ENCODE assay signal across 25 cellular contexts in genomic region chr5:2036885-2037284, GRCh38.
DNase-seq lines count a peak whose midpoint lies in the region; ATAC-seq, FAIRE-seq and TF ChIP-seq lines count a peak whose summit lies in the region.
"Had no signal": no experiment of that assay in that cellular context is flagged by ENCODE, and none has a peak within 500 bp of the region (broad histone marks: within the 10 kb centered on the region; RNA-seq: fewer than 3 reads in every experiment).

No MANE protein-coding gene starts in this region.

- H3K27me3 Mint-ChIP-seq in activated CD8-positive, alpha-beta memory T cell treated with anti-CD3 and anti-CD28 coated beads, Interleukin-2, amount 10 ng/mL, durations not matched to agents 7 days and 5 days, result peaks cover 42% of the 10 kb centered on the region
- peaks cover 53% of the 10 kb centered on the region for H3K27me3 Mint-ChIP-seq in type B pancreatic cell

- no peaks in the 10 kb centered on the region for H4K20me1 ChIP-seq in K562 (replicated peaks; ENCODE audit: control insufficient read depth, insufficient read depth, low read length)

- H2AFZ ChIP-seq in K562 (ENCODE audit: low read depth, low read length), result no peak overlapping the region
- no peak overlapping the region for H2AFZ ChIP-seq in trophoblast cell (ENCODE audit: insufficient read depth, low read length, poor library complexity)

- H3K9me3 Mint-ChIP-seq in activated CD8-positive, alpha-beta memory T cell treated with anti-CD3 and anti-CD28 coated beads, Interleukin-2, amount 10 ng/mL, durations not matched to agents 7 days and 5 days (ENCODE audit: low read depth), result no peaks in the 10 kb centered on the region
- H3K9me3 Mint-ChIP-seq in type B pancreatic cell, result peaks cover 6% of the 10 kb centered on the region
- H3K9me3 Mint-ChIP-seq: HFFc6 had no signal

- no peak overlapping the region for H2BK5ac ChIP-seq in trophoblast cell (ENCODE audit: low read depth, low read length, poor library complexity)

- no peak for ATAC-seq in activated CD8-positive, alpha-beta memory T cell treated with anti-CD3 and anti-CD28 coated beads, Interleukin-2, amount 10 ng/mL, durations not matched to agents 7 days and 5 days
- ATAC-seq in A549 (no peak), K562 (no peak), HG03354 (IDR thresholded peaks at IDR 0.05; ENCODE audit: poor library complexity, severe bottlenecking, unreplicated experiment) (no peak)

- H4K8ac ChIP-seq in trophoblast cell (ENCODE audit: low read depth, low read length), result no peak overlapping the region

- H4K91ac ChIP-seq in trophoblast cell (ENCODE audit: low read depth, low read length), result no peak overlapping the region

- intact Hi-C loops in K562 (cut with micrococcal nuclease), result no loop called here

- no peak overlapping the region for H3K4ac ChIP-seq in trophoblast cell (ENCODE audit: low read depth, low read length)

- H2AK5ac ChIP-seq in trophoblast cell (ENCODE audit: low read length), result no peak overlapping the region

- H2BK120ac ChIP-seq in trophoblast cell (ENCODE audit: insufficient read depth, low read length, poor library complexity), result no peak overlapping the region

- no peak overlapping the region for H3K4me3 ChIP-seq in A549
- H3K4me3 ChIP-seq in K562, result no peak overlapping the region
- H3K4me3 ChIP-seq in trophoblast cell (ENCODE audit: low read depth, low read length), result no peak overlapping the region
- H3K4me3 ChIP-seq: BLaER1 treated with 17β-estradiol and CSF1 and Interleukin-3, amounts not matched to agents 10 nM and 100 nM; HAP-1 had no signal

- H4K12ac ChIP-seq in trophoblast cell (ENCODE audit: low read depth, low read length), result no peak overlapping the region

- H3K36me3 Mint-ChIP-seq in activated CD8-positive, alpha-beta memory T cell treated with anti-CD3 and anti-CD28 coated beads, Interleukin-2, amount 10 ng/mL, durations not matched to agents 7 days and 5 days, result no peaks in the 10 kb centered on the region
- H3K36me3 Mint-ChIP-seq in type B pancreatic cell, result peaks cover 7% of the 10 kb centered on the region
- H3K36me3 Mint-ChIP-seq: CD14-positive monocyte; CD4-positive, alpha-beta memory T cell had no signal

- H3K27me3 ChIP-seq in K562 (ENCODE audit: control insufficient read depth in 2 of 2, insufficient read depth in 2 of 2, low read length in 2 of 2) (peaks cover 17 to 43% of the 10 kb centered on the region in 2 experiments; a peak in 4 of 5 replicates), trophoblast cell (ENCODE audit: insufficient read depth, low read length) (no peaks in the 10 kb centered on the region)

- no peak overlapping the region for H3K14ac ChIP-seq in trophoblast cell (ENCODE audit: low read length)

- H3K9ac ChIP-seq in K562 (ENCODE audit: insufficient read depth in 1 of 2, low read depth in 2 of 2, low read length in 2 of 2) (no peak overlapping the region), trophoblast cell (ENCODE audit: low read length) (no peak overlapping the region)
- H3K9ac ChIP-seq: BLaER1 treated with 17β-estradiol and CSF1 and Interleukin-3, amounts not matched to agents 10 nM and 100 nM had no signal

- no peak overlapping the region for H2BK12ac ChIP-seq in trophoblast cell (ENCODE audit: low read length)

- TF ChIP-seq POLR2A in A549 (IDR thresholded peaks at IDR 0.05; ENCODE audit: low read length) (no peak), K562 (conservative IDR thresholded peaks at IDR 0.05) (no peak)

- no peak overlapping the region for H3K18ac ChIP-seq in trophoblast cell (ENCODE audit: low read length)

- no peaks in the 10 kb centered on the region for H3K9me3 ChIP-seq in A549
- no peaks in the 10 kb centered on the region for H3K9me3 ChIP-seq in K562 (replicated peaks; ENCODE audit: control insufficient read depth, insufficient read depth, low read depth, low read length)
- no peaks in the 10 kb centered on the region for H3K9me3 ChIP-seq in trophoblast cell (ENCODE audit: insufficient read depth, low read depth, low read length)
- H3K9me3 ChIP-seq: BE2C, HAP-1 had no signal

- no peak for TF ChIP-seq RAD21 in A549 (conservative IDR thresholded peaks at IDR 0.05 in 1 of 2, IDR thresholded peaks at IDR 0.05 in 1 of 2)
- TF ChIP-seq RAD21 in K562 (CRISPR knock-in tag; conservative IDR thresholded peaks at IDR 0.05 in 1 of 2, IDR thresholded peaks at IDR 0.05 in 1 of 2), result no peak

- H3K23ac ChIP-seq in trophoblast cell (ENCODE audit: low read length), result no peak overlapping the region

- no TSS peak for BruUV-seq in K562 (replicated peaks; lab: Mats Ljungman, UMichigan)

- H3K4me1 Mint-ChIP-seq in activated CD8-positive, alpha-beta memory T cell treated with anti-CD3 and anti-CD28 coated beads, Interleukin-2, amount 10 ng/mL, durations not matched to agents 7 days and 5 days, result no peaks in the 10 kb centered on the region
- peaks cover 7% of the 10 kb centered on the region for H3K4me1 Mint-ChIP-seq in type B pancreatic cell (ENCODE audit: unreplicated experiment)
- H3K4me1 Mint-ChIP-seq: CD14-positive monocyte; CD4-positive, alpha-beta memory T cell had no signal

- H3K27ac ChIP-seq in A549 (no peak overlapping the region), K562 (ENCODE audit: extremely low read depth, low read depth, low read length) (no peak overlapping the region), trophoblast cell (ENCODE audit: low read depth, low read length) (no peak overlapping the region)
- H3K27ac ChIP-seq: 22Rv1; BLaER1 treated with 17β-estradiol and CSF1 and Interleukin-3, amounts not matched to agents 10 nM and 100 nM had no signal

- H3K36me3 ChIP-seq in K562 (ENCODE audit: control insufficient read depth, insufficient read depth, low read length) (no peaks in the 10 kb centered on the region), trophoblast cell (ENCODE audit: control insufficient read depth in 1 of 2, insufficient read depth in 2 of 2, low read length in 2 of 2) (no peaks in the 10 kb centered on the region)
- H3K36me3 ChIP-seq: BE2C; BLaER1 treated with 17β-estradiol and CSF1 and Interleukin-3, amounts not matched to agents 10 nM and 100 nM; HAP-1 had no signal

- peak; percentile 21 for DNase-seq in activated CD8-positive, alpha-beta memory T cell treated with anti-CD3 and anti-CD28 coated beads, Interleukin-2, amount 10 ng/mL, durations not matched to agents 7 days and 5 days
- no peak for DNase-seq in activated CD8-positive, alpha-beta memory T cell treated with anti-CD3 and anti-CD28 coated beads, Interleukin-2, amount 50 U/mL, for 48 hours
- DNase-seq in A549 (ENCODE audit: low read depth in 1 of 2, low spot score in 1 of 2) (no peak), K562 (ENCODE audit: extremely low read depth in 1 of 4, low spot score in 3 of 4) (no peak), type B pancreatic cell (ENCODE audit: extremely low spot score, unreplicated experiment) (no peak), trophoblast cell (no peak)
- DNase-seq: ACHN; AML-193; BE2C; Calu3; CD4-positive, alpha-beta memory T cell; COR-L47; DMS153; DND-41; GOT3; HFFc6 had no signal

- H3K4me1 ChIP-seq in A549 (no peaks in the 10 kb centered on the region), K562 (replicated peaks in 1 of 2; ENCODE audit: control insufficient read depth in 2 of 2, insufficient read depth in 2 of 2, low read length in 2 of 2) (peaks cover 0 to 5% of the 10 kb centered on the region in 2 experiments; a peak in 2 of 5 replicates), trophoblast cell (ENCODE audit: control insufficient read depth in 1 of 2, insufficient read depth in 2 of 2, low read length in 2 of 2) (peaks cover 0 to 4% of the 10 kb centered on the region in 2 experiments)
- H3K4me1 ChIP-seq: BE2C, HAP-1 had no signal

- POLR2A ChIA-PET in A549 (lab: Yijun Ruan, JAX), result no interaction called here
- POLR2A ChIA-PET in K562 (lab: Yijun Ruan, JAX), result interaction anchor here (0.6 kb wide), 3 partner anchors 22 to 111 kb away, joined by 3 to 4 read pairs (median 3); no protein-coding TSS in a partner anchor

- no peaks in the 10 kb centered on the region for H3K79me1 ChIP-seq in trophoblast cell (ENCODE audit: low read length)

- FAIRE-seq in A549 (lab: Jason Lieb, UNC) (no peak), K562 (lab: Jason Lieb, UNC) (no peak)
- FAIRE-seq: A204.1, G401.6, GM12892, H54 had no signal

- CTCF ChIA-PET in activated CD8-positive, alpha-beta memory T cell treated with anti-CD3 and anti-CD28 coated beads, Interleukin-2, amount 10 ng/mL, durations not matched to agents 7 days and 5 days (lab: Charles Lee), result no interaction called here
- CTCF ChIA-PET in A549 (lab: Yijun Ruan, JAX) (interaction anchor here (0.6 to 2.6 kb wide), 4 partner anchors 11 to 525 kb away, joined by 3 to 10 read pairs (median 3); no protein-coding TSS in a partner anchor), K562 (lab: Yijun Ruan, JAX; ENCODE audit: low intra/inter-chr PET ratio) (no interaction called here)

- in situ Hi-C loops in K562 (cut with MboI), result loop anchor here (10.0 kb wide), 1 partner anchor 292 kb away; no protein-coding TSS in a partner anchor

- H3K79me2 ChIP-seq in K562 (ENCODE audit: control insufficient read depth, insufficient read depth, low read length) (no peaks in the 10 kb centered on the region), trophoblast cell (ENCODE audit: control insufficient read depth, insufficient read depth, low read length, poor library complexity) (no peaks in the 10 kb centered on the region)

- 19% methylated on average over 6 of the region's 6 CpGs for WGBS in A549 (ENCODE audit: missing lambda C conversion rate)
- WGBS in K562 (ENCODE audit: insufficient coverage, low coverage, missing lambda C conversion rate), result under 1% methylated on average over 6 of the region's 6 CpGs
- no CpG with 5 or more reads among the region's 6 CpGs for WGBS in trophoblast cell (ENCODE audit: extremely low coverage, insufficient coverage, insufficient read length)

- no peak overlapping the region for H3K4me3 Mint-ChIP-seq in activated CD8-positive, alpha-beta memory T cell treated with anti-CD3 and anti-CD28 coated beads, Interleukin-2, amount 10 ng/mL, durations not matched to agents 7 days and 5 days
- H3K4me3 Mint-ChIP-seq in type B pancreatic cell, result peak overlapping the region; percentile 41
- H3K4me3 Mint-ChIP-seq: HFFc6 had no signal

- H3K9me1 ChIP-seq in K562 (ENCODE audit: control insufficient read depth, insufficient read depth, low read length), result no peaks in the 10 kb centered on the region

- no peak overlapping the region for H3K27ac Mint-ChIP-seq in activated CD8-positive, alpha-beta memory T cell treated with anti-CD3 and anti-CD28 coated beads, Interleukin-2, amount 10 ng/mL, durations not matched to agents 7 days and 5 days
- no peak overlapping the region for H3K27ac Mint-ChIP-seq in type B pancreatic cell
- H3K27ac Mint-ChIP-seq: CD14-positive monocyte, HFFc6 had no signal

- TF ChIP-seq EP300 in A549 (IDR thresholded peaks at IDR 0.05) (no peak), K562 (IDR thresholded peaks at IDR 0.05; ENCODE audit: low read length) (no peak)

- H3K4me2 ChIP-seq in A549, result no peak overlapping the region
- no peak overlapping the region for H3K4me2 ChIP-seq in K562 (ENCODE audit: insufficient read depth, low read length)
- no peak overlapping the region for H3K4me2 ChIP-seq in trophoblast cell (ENCODE audit: low read length)

- TF ChIP-seq CTCF in A549 (IDR thresholded peaks at IDR 0.05) (no peak), K562 (IDR thresholded peaks at IDR 0.05 in 2 of 3, conservative IDR thresholded peaks at IDR 0.05 in 1 of 3; ENCODE audit: insufficient read depth in 2 of 3, low read depth in 1 of 3, low read length in 3 of 3) (no peak), type B pancreatic cell (conservative IDR thresholded peaks at IDR 0.05) (no peak)

TF ChIP-seq in K562, 482 proteins besides CTCF, POLR2A, EP300 and RAD21 (continues in another document):
- TF ChIP-seq MAFF (IDR thresholded peaks at IDR 0.05; ENCODE audit: low read length), result peak; percentile 61
